ENCODE assay signal across 27 cellular contexts in genomic region chr15:71501344-71502128, GRCh38.
DNase-seq lines count a peak whose midpoint lies in the region; ATAC-seq and TF ChIP-seq lines count a peak whose summit lies in the region.
"Had no signal": no experiment of that assay in that cellular context is flagged by ENCODE, and none has a peak within 500 bp of the region (broad histone marks: within the 10 kb centered on the region; RNA-seq: fewer than 3 reads in every experiment).

No MANE protein-coding gene starts in this region.

- H3K4me1 Mint-ChIP-seq in Caco-2 (ENCODE audit: low read depth, unreplicated experiment) = no peaks in the 10 kb centered on the region
- H3K4me1 Mint-ChIP-seq: activated CD8-positive, alpha-beta memory T cell treated with anti-CD3 and anti-CD28 coated beads, Interleukin-2, amount 10 ng/mL, durations not matched to agents 7 days and 5 days; activated naive CD8-positive, alpha-beta T cell treated with anti-CD3 and anti-CD28 coated beads, Interleukin-2, amount 50 U/mL, for 24 hours; neural crest cell had no signal

- peaks cover 4% of the 10 kb centered on the region for H3K4me1 ChIP-seq in adipocyte (ENCODE audit: control insufficient read depth, insufficient read depth, low read length)
- peaks cover 0 to 11% of the 10 kb centered on the region in 2 donors for H3K4me1 ChIP-seq in esophagus (ENCODE audit: control insufficient read depth in 2 of 2, insufficient read depth in 2 of 2, low read length in 1 of 2)
- peaks cover 5% of the 10 kb centered on the region for H3K4me1 ChIP-seq in prostate gland (replicated peaks)
- H3K4me1 ChIP-seq in hepatocyte (ENCODE audit: insufficient read depth) = no peaks in the 10 kb centered on the region
- no peaks in the 10 kb centered on the region for H3K4me1 ChIP-seq in Caco-2
- H3K4me1 ChIP-seq: BE2C, parathyroid adenoma, sigmoid colon, tibial nerve had no signal

- BruUV-seq in Caco-2 (replicated peaks; lab: Mats Ljungman, UMichigan) = no TSS peak

- DNase-seq in adipocyte (ENCODE audit: low read depth) (peak; percentile 11), left ventricle myocardium superior (no peak), prostate gland (ENCODE audit: low spot score) (no peak), hepatocyte (ENCODE audit: low spot score) (no peak), Caco-2 (no peak), SW480 (ENCODE audit: low spot score) (no peak), CD1c-positive myeloid dendritic cell (ENCODE audit: extremely low spot score) (no peak)
- DNase-seq: activated CD4-positive, CD25-positive, alpha-beta regulatory T cell; activated CD8-positive, alpha-beta memory T cell treated with anti-CD3 and anti-CD28 coated beads, Interleukin-2, amount 10 ng/mL, durations not matched to agents 7 days and 5 days; activated naive CD8-positive, alpha-beta T cell treated with anti-CD3 and anti-CD28 coated beads, Interleukin-2, amount 50 U/mL, for 24 hours; activated T-cell treated with anti-CD3 and anti-CD28 coated beads, Interleukin-2, amount 50 U/mL, for 72 hours; BE2C; brain microvascular endothelial cell; EL; mesendoderm; NCI-H1092 treated with DMSO at 0.1 percent for 48 hours; NCI-H187; NCI-H82; sigmoid colon; stimulated activated CD4-positive, alpha-beta T cell treated with anti-CD3 and anti-CD28 coated beads, Interleukin-12 subunit alpha, Interleukin-12 subunit beta, amount 100 ng/mL, for 4 hours; stimulated activated CD4-positive, alpha-beta T cell treated with anti-CD3 and anti-CD28 coated beads, Interleukin-4, amount 100 ng/mL, for 1 hour; T-helper 1 cell had no signal

- no peak overlapping the region for H2AFZ ChIP-seq in hepatocyte
- H2AFZ ChIP-seq: parathyroid adenoma had no signal

- TF ChIP-seq CTCF in prostate gland (IDR thresholded peaks at IDR 0.05) (no peak), hepatocyte (IDR thresholded peaks at IDR 0.05; ENCODE audit: poor library complexity) (no peak), Caco-2 (IDR thresholded peaks at IDR 0.05; ENCODE audit: insufficient read depth in 1 of 2, low read depth in 1 of 2, low read length in 1 of 2, severe bottlenecking in 1 of 2, unreplicated experiment in 1 of 2) (no peak)

- no peaks in the 10 kb centered on the region for H4K20me1 ChIP-seq in hepatocyte (ENCODE audit: insufficient read depth, poor library complexity, severe bottlenecking)

- H3K27ac ChIP-seq in esophagus (ENCODE audit: low read depth in 2 of 2, low read length in 1 of 2) (peak overlapping the region; percentile 24 to 31), prostate gland (peak overlapping the region; percentile 22 to 73), hepatocyte (no peak overlapping the region)
- H3K27ac ChIP-seq: brain microvascular endothelial cell, parathyroid adenoma, sigmoid colon, tibial nerve had no signal

- H3K9me3 Mint-ChIP-seq in Caco-2 (ENCODE audit: unreplicated experiment) = no peaks in the 10 kb centered on the region

- ATAC-seq in left ventricle myocardium superior = peak; percentile 92
- ATAC-seq: activated CD8-positive, alpha-beta memory T cell treated with anti-CD3 and anti-CD28 coated beads, Interleukin-2, amount 10 ng/mL, durations not matched to agents 7 days and 5 days; activated naive CD8-positive, alpha-beta T cell treated with anti-CD3 and anti-CD28 coated beads, Interleukin-2, amount 50 U/mL, for 24 hours; activated T-cell treated with anti-CD3 and anti-CD28 coated beads, Interleukin-2, amount 50 U/mL, for 72 hours; K562 had no signal

- H3K36me3 ChIP-seq in adipocyte (ENCODE audit: control insufficient read depth, insufficient read depth, low read length, severe bottlenecking) (no peaks in the 10 kb centered on the region), esophagus (ENCODE audit: control insufficient read depth in 2 of 2, insufficient read depth in 2 of 2, low read length in 1 of 2) (no peaks in the 10 kb centered on the region), prostate gland (no peaks in the 10 kb centered on the region), hepatocyte (replicated peaks; ENCODE audit: insufficient read depth, low read depth) (no peaks in the 10 kb centered on the region), Caco-2 (ENCODE audit: control insufficient read depth, insufficient read depth, low read length) (no peaks in the 10 kb centered on the region)
- H3K36me3 ChIP-seq: BE2C, brain microvascular endothelial cell, sigmoid colon, tibial nerve had no signal

- no peaks in the 10 kb centered on the region for H3K79me2 ChIP-seq in hepatocyte
- H3K79me2 ChIP-seq: parathyroid adenoma had no signal

- intact Hi-C loops in left ventricle myocardium superior (cut with micrococcal nuclease) = no loop called here
- intact Hi-C loops in prostate gland (cut with DNase I) = no loop called here
- intact Hi-C loops in Caco-2 (cut with micrococcal nuclease; ENCODE audit: unreplicated experiment) = no loop called here

- POLR2A ChIA-PET in Caco-2 (lab: Charles Lee) = no interaction called here

- H3K27ac Mint-ChIP-seq in Caco-2 (ENCODE audit: unreplicated experiment) = no peak overlapping the region
- H3K27ac Mint-ChIP-seq: activated CD8-positive, alpha-beta memory T cell treated with anti-CD3 and anti-CD28 coated beads, Interleukin-2, amount 10 ng/mL, durations not matched to agents 7 days and 5 days; activated naive CD8-positive, alpha-beta T cell treated with anti-CD3 and anti-CD28 coated beads, Interleukin-2, amount 50 U/mL, for 24 hours; activated T-cell treated with anti-CD3 and anti-CD28 coated beads, Interleukin-2, amount 50 U/mL, for 72 hours had no signal

- no peaks in the 10 kb centered on the region for H3K9me2 ChIP-seq in hepatocyte (replicated peaks; ENCODE audit: insufficient read depth)

- H3K4me3 ChIP-seq in adipocyte (ENCODE audit: low read length) = no peak overlapping the region
- no peak overlapping the region for H3K4me3 ChIP-seq in esophagus (ENCODE audit: low read depth in 1 of 2, low read length in 2 of 2)
- H3K4me3 ChIP-seq in prostate gland = no peak overlapping the region
- H3K4me3 ChIP-seq in hepatocyte = no peak overlapping the region
- H3K4me3 ChIP-seq in Caco-2 (ENCODE audit: low read depth, low read length) = no peak overlapping the region
- H3K4me3 ChIP-seq: K562, sigmoid colon, tibial nerve had no signal

- TF ChIP-seq POLR2A in prostate gland (IDR thresholded peaks at IDR 0.05) = no peak

- H3K36me3 Mint-ChIP-seq in Caco-2 (ENCODE audit: insufficient read depth, unreplicated experiment) = no peaks in the 10 kb centered on the region
- H3K36me3 Mint-ChIP-seq: activated CD8-positive, alpha-beta memory T cell treated with anti-CD3 and anti-CD28 coated beads, Interleukin-2, amount 10 ng/mL, durations not matched to agents 7 days and 5 days had no signal

- H3K4me2 ChIP-seq in hepatocyte = no peak overlapping the region

- 30 to 44% methylated on average over 1 of the region's 1 CpG for WGBS in esophagus, 2 donors
- WGBS in prostate gland = 39% methylated on average over 1 of the region's 1 CpG
- 93% methylated on average over 1 of the region's 1 CpG for WGBS in hepatocyte (ENCODE audit: low lambda C conversion rate, missing lambda C conversion rate)

- no peak overlapping the region for H3K4me3 Mint-ChIP-seq in Caco-2 (ENCODE audit: unreplicated experiment)
- H3K4me3 Mint-ChIP-seq: activated CD8-positive, alpha-beta memory T cell treated with anti-CD3 and anti-CD28 coated beads, Interleukin-2, amount 10 ng/mL, durations not matched to agents 7 days and 5 days; activated naive CD8-positive, alpha-beta T cell treated with anti-CD3 and anti-CD28 coated beads, Interleukin-2, amount 50 U/mL, for 24 hours; activated T-cell treated with anti-CD3 and anti-CD28 coated beads, Interleukin-2, amount 50 U/mL, for 72 hours; neural crest cell had no signal

- H3K27me3 ChIP-seq in adipocyte (replicated peaks; ENCODE audit: control insufficient read depth, insufficient read depth, low read length) (no peaks in the 10 kb centered on the region), esophagus (ENCODE audit: control insufficient read depth in 1 of 2, insufficient read depth in 2 of 2, low read length in 2 of 2) (no peaks in the 10 kb centered on the region), prostate gland (replicated peaks; ENCODE audit: insufficient read depth) (no peaks in the 10 kb centered on the region), hepatocyte (no peaks in the 10 kb centered on the region), Caco-2 (replicated peaks; ENCODE audit: control insufficient read depth, insufficient read depth, low read length) (no peaks in the 10 kb centered on the region)
- H3K27me3 ChIP-seq: brain microvascular endothelial cell, sigmoid colon, tibial nerve had no signal

- H3K27me3 Mint-ChIP-seq in Caco-2 (ENCODE audit: insufficient read depth, unreplicated experiment) = no peaks in the 10 kb centered on the region

- CTCF ChIA-PET in Caco-2 (lab: Charles Lee) = no interaction called here

- H3K9ac ChIP-seq in adipocyte (ENCODE audit: low read length) = no peak overlapping the region
- H3K9ac ChIP-seq: parathyroid adenoma had no signal

- H3K9me3 ChIP-seq in adipocyte (ENCODE audit: control insufficient read depth, low read length) (peaks cover 8% of the 10 kb centered on the region), esophagus (ENCODE audit: control insufficient read depth in 2 of 2, insufficient read depth in 1 of 2, low read depth in 1 of 2, low read length in 1 of 2) (no peaks in the 10 kb centered on the region), prostate gland (no peaks in the 10 kb centered on the region), hepatocyte (ENCODE audit: low read depth) (peaks cover 9% of the 10 kb centered on the region), Caco-2 (no peaks in the 10 kb centered on the region; the same call in 1 of the 2 replicates)
- H3K9me3 ChIP-seq: BE2C, sigmoid colon had no signal
